ENCODE assay signal across 9 cellular contexts in the genomic region with DNA sequence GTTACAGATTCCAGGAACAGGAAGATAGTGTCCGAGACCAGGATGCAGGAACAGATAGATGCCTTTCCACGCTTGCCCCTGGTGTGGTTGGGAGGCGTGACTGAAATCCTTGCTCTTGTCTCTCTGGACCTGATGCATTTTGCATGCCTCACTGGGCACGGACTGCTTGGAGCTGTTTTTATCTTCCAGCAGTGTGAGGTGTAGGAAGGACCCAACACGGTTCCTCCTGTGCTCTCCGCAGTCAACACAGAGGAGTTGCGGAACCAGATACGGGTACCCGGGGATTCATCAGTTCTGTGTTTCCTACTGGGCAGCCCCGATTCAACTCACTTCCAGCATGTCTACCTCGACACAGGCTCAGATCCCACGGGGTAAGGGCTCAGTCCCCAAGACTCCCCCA. TPM values are rescaled to one million over a fixed set of nuclear protein-coding genes. Genes with fewer than 3 reads are reported as not detected.
DNase-seq lines count a peak whose midpoint lies in the region; ATAC-seq and TF ChIP-seq lines count a peak whose summit lies in the region.
"Had no signal": no experiment of that assay in that cellular context is flagged by ENCODE, and none has a peak within 500 bp of the region (broad histone marks: within the 10 kb centered on the region; RNA-seq: fewer than 3 reads in every experiment).

No MANE protein-coding gene starts in this region.

- H4K5ac ChIP-seq in H9 (ENCODE audit: insufficient read length, low read depth, low read length): no peak overlapping the region

- POLR2A ChIA-PET in WTC11 (lab: Charles Lee): no interaction called here

- H3K36me3 Mint-ChIP-seq in H9 (ENCODE audit: insufficient read depth in 1 of 3, low read depth in 3 of 3): peaks cover 3 to 7% (median 5%) of the 10 kb centered on the region in 3 experiments; a peak in 3 of 7 replicates
- H3K36me3 Mint-ChIP-seq in WTC11: peaks cover 4% of the 10 kb centered on the region
- no peaks in the 10 kb centered on the region for H3K36me3 Mint-ChIP-seq in immature natural killer cell

- H3K9me3 Mint-ChIP-seq in H9 (no peaks in the 10 kb centered on the region), WTC11 (no peaks in the 10 kb centered on the region), immature natural killer cell (no peaks in the 10 kb centered on the region)
- H3K9me3 Mint-ChIP-seq: central memory CD8-positive, alpha-beta T cell had no signal

- CTCF ChIA-PET in WTC11 (lab: Charles Lee): interaction anchor here (1.3 to 1.9 kb wide), 2 partner anchors 14 kb away, joined by 11 to 17 read pairs; no protein-coding TSS in a partner anchor

- peak; percentile 28 for DNase-seq in H9
- DNase-seq in WTC11 (ENCODE audit: low spot score): no peak
- DNase-seq in immature natural killer cell: no peak
- DNase-seq in smooth muscle cell (lab: John Stamatoyannopoulos, UW; ENCODE audit: unreplicated experiment): no peak
- DNase-seq in mucosa of gallbladder (ENCODE audit: low spot score): no peak
- DNase-seq: activated CD8-positive, alpha-beta memory T cell treated with anti-CD3 and anti-CD28 coated beads, Interleukin-2, amount 50 U/mL, for 48 hours had no signal

- no peak overlapping the region for H3K4me3 ChIP-seq in smooth muscle cell

- no peak overlapping the region for H4K91ac ChIP-seq in H9 (ENCODE audit: insufficient read length, low read depth, low read length)

- H3T11ph ChIP-seq in H9 (ENCODE audit: low read length): no peak overlapping the region

- no peak overlapping the region for H2BK15ac ChIP-seq in H9 (ENCODE audit: low read depth, low read length)

- no peak overlapping the region for H2BK20ac ChIP-seq in H9 (ENCODE audit: low read depth, low read length, poor library complexity, severe bottlenecking)

- H3K4me3 Mint-ChIP-seq in H9: peak overlapping the region in 1 of 2 experiments; percentile 56; a peak in 1 of 5 replicates
- peak overlapping the region; percentile 36; the same call in 1 of the 2 replicates for H3K4me3 Mint-ChIP-seq in WTC11
- H3K4me3 Mint-ChIP-seq in immature natural killer cell: peak overlapping the region in 1 of 5 donors; percentile 47
- H3K4me3 Mint-ChIP-seq: central memory CD8-positive, alpha-beta T cell had no signal

- H3K23ac ChIP-seq in H9 (ENCODE audit: insufficient read length, low read depth, low read length): no peak overlapping the region

- H3F3A ChIP-seq in smooth muscle cell (ENCODE audit: low read depth): peaks cover 8% of the 10 kb centered on the region

- H3K18ac ChIP-seq in H9 (ENCODE audit: insufficient read length, low read depth, low read length): no peak overlapping the region

- H3K4me1 Mint-ChIP-seq in H9: peaks cover 39 to 55% of the 10 kb centered on the region in 2 experiments
- H3K4me1 Mint-ChIP-seq in WTC11: peaks cover 46% of the 10 kb centered on the region
- H3K4me1 Mint-ChIP-seq in immature natural killer cell: peaks cover 72 to 81% of the 10 kb centered on the region in 2 donors

- peaks cover 4% of the 10 kb centered on the region for H3K23me2 ChIP-seq in H9 (ENCODE audit: insufficient read length, low read depth, low read length, poor library complexity, severe bottlenecking)

- H3K27me3 ChIP-seq in H9 (ENCODE audit: insufficient read depth, low read length): no peaks in the 10 kb centered on the region
- H3K27me3 ChIP-seq in smooth muscle cell (ENCODE audit: low read depth): no peaks in the 10 kb centered on the region

- no peak overlapping the region for H2BK120ac ChIP-seq in H9 (ENCODE audit: low read depth, low read length, poor library complexity, severe bottlenecking)

- H4K20me1 ChIP-seq in H9 (ENCODE audit: control insufficient read depth, insufficient read depth, insufficient read length): no peaks in the 10 kb centered on the region
- peaks cover 96% of the 10 kb centered on the region for H4K20me1 ChIP-seq in smooth muscle cell (ENCODE audit: low read depth)

- H2AK5ac ChIP-seq in H9 (ENCODE audit: insufficient read length, low read length): no peak overlapping the region

- H3K4me2 ChIP-seq in H9 (ENCODE audit: insufficient read depth, insufficient read length, low read length) (no peak overlapping the region), smooth muscle cell (peak overlapping the region; percentile 0)

- H3K14ac ChIP-seq in H9 (ENCODE audit: insufficient read depth, low read length): no peak overlapping the region

- H3K27me3 Mint-ChIP-seq in H9 (ENCODE audit: low read depth) (no peaks in the 10 kb centered on the region), WTC11 (ENCODE audit: low read depth) (no peaks in the 10 kb centered on the region), immature natural killer cell (ENCODE audit: low read depth in 3 of 3) (peaks cover 0 to 15% (median 5%) of the 10 kb centered on the region in 3 donors)
- H3K27me3 Mint-ChIP-seq: central memory CD8-positive, alpha-beta T cell had no signal

- no peak overlapping the region for H3K56ac ChIP-seq in H9 (ENCODE audit: insufficient read length, low read depth, low read length)

- H2BK12ac ChIP-seq in H9 (ENCODE audit: insufficient read length, low read depth, low read length): no peak overlapping the region

- no peak overlapping the region for H4K8ac ChIP-seq in H9 (replicated peaks; ENCODE audit: insufficient read length, low read depth, low read length)

- H3K27ac ChIP-seq in H9 (ENCODE audit: insufficient read length, low read depth, low read length) (no peak overlapping the region), smooth muscle cell (ENCODE audit: low read depth) (peak overlapping the region; percentile 25)

- H2AFZ ChIP-seq in H9 (ENCODE audit: low read length) (no peak overlapping the region), smooth muscle cell (ENCODE audit: low read depth) (no peak overlapping the region)

- no peak for TF ChIP-seq CTCF in H9 (conservative IDR thresholded peaks at IDR 0.05)
- TF ChIP-seq CTCF in WTC11 (IDR thresholded peaks at IDR 0.05): no peak
- TF ChIP-seq CTCF in smooth muscle cell (IDR thresholded peaks at IDR 0.05; ENCODE audit: borderline replicate concordance, insufficient read depth, poor library complexity, severe bottlenecking): no peak

- H3K4ac ChIP-seq in H9 (ENCODE audit: low read depth, low read length): no peak overlapping the region

- H3K4me1 ChIP-seq in H9 (ENCODE audit: insufficient read depth, low read length) (peaks cover 9% of the 10 kb centered on the region; the same call in 1 of the 2 replicates), smooth muscle cell (ENCODE audit: low read depth) (peaks cover 33% of the 10 kb centered on the region)

- H3K9ac ChIP-seq in H9 (ENCODE audit: extremely low read depth, insufficient read length, low read length) (no peak overlapping the region), smooth muscle cell (ENCODE audit: low read depth) (no peak overlapping the region)

- H3K36me3 ChIP-seq in smooth muscle cell (ENCODE audit: low read depth): no peaks in the 10 kb centered on the region

- H3K9me3 ChIP-seq in H9 (ENCODE audit: control insufficient read depth, low read depth, low read length): no peaks in the 10 kb centered on the region
- H3K9me3 ChIP-seq in smooth muscle cell (replicated peaks; ENCODE audit: low read depth): no peaks in the 10 kb centered on the region

- H3K27ac Mint-ChIP-seq in H9 (peak overlapping the region; percentile 15 to 75 (median 19); a peak in 4 of 7 replicates), WTC11 (peak overlapping the region; percentile 93), immature natural killer cell (peak overlapping the region; percentile 46 to 99 (median 89))

- H3K79me2 ChIP-seq in H9 (ENCODE audit: insufficient read depth, low read length) (peaks cover 41% of the 10 kb centered on the region; the same call in 1 of the 2 replicates), smooth muscle cell (ENCODE audit: low read depth) (peaks cover 93% of the 10 kb centered on the region)

- WGBS in H9 (ENCODE audit: extremely low coverage, insufficient read length, low lambda C conversion rate): no CpG with 5 or more reads among the region's 12 CpGs
- 75% methylated on average over 12 of the region's 12 CpGs for WGBS in smooth muscle cell (ENCODE audit: low lambda C conversion rate)

- H2BK5ac ChIP-seq in H9 (ENCODE audit: insufficient read length, low read length): no peak overlapping the region

- H3K79me1 ChIP-seq in H9 (ENCODE audit: insufficient read depth, low read depth, low read length, poor library complexity, severe bottlenecking): peaks cover 11% of the 10 kb centered on the region

- ATAC-seq in WTC11 (peak; percentile 8; the same call in 1 of the 2 replicates), HG03280 (IDR thresholded peaks at IDR 0.05; ENCODE audit: unreplicated experiment) (no peak), GM21825 (IDR thresholded peaks at IDR 0.05; ENCODE audit: unreplicated experiment) (no peak)

TF ChIP-seq in WTC11, 78 proteins besides CTCF, POLR2A, EP300 and RAD21 (continues in another document):
- TF ChIP-seq, protein P1, sequence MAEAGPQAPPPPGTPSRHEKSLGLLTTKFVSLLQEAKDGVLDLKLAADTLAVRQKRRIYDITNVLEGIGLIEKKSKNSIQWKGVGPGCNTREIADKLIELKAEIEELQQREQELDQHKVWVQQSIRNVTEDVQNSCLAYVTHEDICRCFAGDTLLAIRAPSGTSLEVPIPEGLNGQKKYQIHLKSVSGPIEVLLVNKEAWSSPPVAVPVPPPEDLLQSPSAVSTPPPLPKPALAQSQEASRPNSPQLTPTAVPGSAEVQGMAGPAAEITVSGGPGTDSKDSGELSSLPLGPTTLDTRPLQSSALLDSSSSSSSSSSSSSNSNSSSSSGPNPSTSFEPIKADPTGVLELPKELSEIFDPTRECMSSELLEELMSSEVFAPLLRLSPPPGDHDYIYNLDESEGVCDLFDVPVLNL (CRISPR knock-in tag; IDR thresholded peaks at IDR 0.05; ENCODE audit: borderline replicate concordance, low read depth): no peak
- TF ChIP-seq JUN (CRISPR knock-in tag; IDR thresholded peaks at IDR 0.05): no peak

RNA-seq across cellular contexts. Expression of a gene that starts 6.5 kb away (rescaled TPM):
- 78.5 and 81.6 TPM in 2 replicates for total RNA-seq in H9 (2021)
- total RNA-seq in WTC11 (2021): 99.2 to 111 TPM (median 103 TPM) in 3 replicates
- 1 to 10 TPM in 1 of 3 donors, under 1 TPM in 2; 0.25 to 1.7 (median 0.31) TPM for polyA plus RNA-seq in immature natural killer cell
- 4.2 and 4.8 TPM in 2 replicates for total RNA-seq in smooth muscle cell
- 3.4 and 5.5 TPM in 2 replicates for polyA plus RNA-seq in smooth muscle cell
- 40.1 TPM for total RNA-seq in mucosa of gallbladder

RNA-seq across cellular contexts. Expression of a gene that starts 18.9 kb away (rescaled TPM):
- total RNA-seq in H9 (2021): 142 and 147 TPM in 2 replicates
- 160 to 190 TPM (median 163 TPM) in 3 replicates for total RNA-seq in WTC11 (2021)
- polyA plus RNA-seq in immature natural killer cell: 10 to 100 TPM; 11.7 to 44.5 (median 17.9) TPM
- 43.0 and 66.2 TPM in 2 replicates for total RNA-seq in smooth muscle cell
- polyA plus RNA-seq in smooth muscle cell: 81.0 and 82.8 TPM in 2 replicates
- total RNA-seq in mucosa of gallbladder: 125 TPM

Comparison
In these comparisons a context has a peak if more than half of its experiments do, and no peak if none do; other contexts are left out.
1. H3K27ac Mint-ChIP-seq: peak in every context shown above with its lines; median percentile 93 in WTC11; 89 in immature natural killer cell; 19 in H9.